Comparison of ENCODE assay signal across 37 cellular contexts in the genomic region with DNA sequence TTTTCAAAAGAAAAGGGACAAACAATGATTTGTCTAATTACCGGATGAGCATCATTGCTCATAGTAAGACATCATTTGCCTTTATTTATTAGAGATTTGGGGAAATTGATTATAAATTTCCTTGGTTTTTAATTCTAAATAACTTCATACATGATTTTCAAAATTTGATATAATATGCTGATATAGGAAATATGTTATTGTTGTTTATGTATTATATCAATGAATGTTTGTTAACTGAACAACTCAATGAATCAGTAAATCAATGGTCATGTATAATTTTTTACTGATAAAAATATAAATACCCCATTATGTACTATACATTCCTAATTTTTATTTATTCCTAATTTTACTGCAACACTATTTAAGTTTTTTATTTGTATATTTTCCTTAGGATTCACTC.
"Had no signal": no experiment of that assay in that cellular context is flagged by ENCODE, and none has a peak within 500 bp of the region (broad histone marks: within the 10 kb centered on the region; RNA-seq: fewer than 3 reads in every experiment).

No MANE protein-coding gene starts in this region.

- H3K36me3 ChIP-seq: ascending aorta, cardiac muscle cell had no signal

- H3K27me3 ChIP-seq: ascending aorta, cardiac muscle cell had no signal

- H3K4me1 Mint-ChIP-seq: activated B cell treated with CpG ODN at 0.5 μM for 24 hours; activated CD4-positive, alpha-beta T cell treated with anti-CD3 and anti-CD28 coated beads, Interleukin-2, amount 10 ng/mL, durations not matched to agents 24 days and 14 days; activated naive CD4-positive, alpha-beta T cell treated with anti-CD3 and anti-CD28 coated beads, Interleukin-2, amount 10 ng/mL, durations not matched to agents 7 days and 5 days; activated naive CD4-positive, alpha-beta T cell treated with anti-CD3 and anti-CD28 coated beads, Interleukin-2, amount 50 U/mL, for 24 hours; activated naive CD8-positive, alpha-beta T cell treated with anti-CD3 and anti-CD28 coated beads, Interleukin-2, amount 10 ng/mL, durations not matched to agents 7 days and 5 days; activated naive CD8-positive, alpha-beta T cell treated with anti-CD3 and anti-CD28 coated beads, Interleukin-2, amount 50 U/mL, for 24 hours; central memory CD8-positive, alpha-beta T cell had no signal

- H3K4me1 ChIP-seq: ascending aorta had no signal

- ATAC-seq: activated CD8-positive, alpha-beta T cell treated with anti-CD3 and anti-CD28 coated beads for 36 hours; activated naive CD8-positive, alpha-beta T cell treated with anti-CD3 and anti-CD28 coated beads, Interleukin-2, amount 50 U/mL, for 24 hours had no signal

- DNase-seq: activated B cell treated with CpG ODN at 0.5 μM for 24 hours; activated CD4-positive, alpha-beta memory T cell treated with anti-CD3 and anti-CD28 coated beads for 36 hours; activated CD4-positive, alpha-beta T cell treated with anti-CD3 and anti-CD28 coated beads for 4 hours; activated CD4-positive, alpha-beta T cell treated with anti-CD3 and anti-CD28 coated beads, Interleukin-2, amount 10 ng/mL, durations not matched to agents 24 days and 14 days; activated CD4-positive, alpha-beta T cell treated with anti-CD3 and anti-CD28 coated beads, Interleukin-2, amount 50 U/mL, for 1 hour; activated CD4-positive, alpha-beta T cell treated with anti-CD3 and anti-CD28 coated beads, Interleukin-2, amount 50 U/mL, for 4 hours; activated CD4-positive, CD25-positive, alpha-beta regulatory T cell treated with anti-CD3 and anti-CD28 coated beads, Interleukin-2, amount 50 U/mL, for 72 hours; activated CD8-positive, alpha-beta memory T cell treated with anti-CD3 and anti-CD28 coated beads, Interleukin-2, amount 50 U/mL, for 4 hours; activated CD8-positive, alpha-beta T cell treated with anti-CD3 and anti-CD28 coated beads for 36 hours; activated effector memory CD4-positive, alpha-beta T cell treated with Interleukin-2 at 50 U/mL for 16 hours; activated gamma-delta T cell; activated naive CD4-positive, alpha-beta T cell treated with anti-CD3 and anti-CD28 coated beads, Interleukin-2, amount 10 ng/mL, durations not matched to agents 7 days and 5 days; activated naive CD4-positive, alpha-beta T cell treated with Interleukin-2 at 50 U/mL for 16 hours; activated naive CD8-positive, alpha-beta T cell treated with anti-CD3 and anti-CD28 coated beads, Interleukin-2, amount 10 ng/mL, durations not matched to agents 7 days and 5 days; activated naive CD8-positive, alpha-beta T cell treated with anti-CD3 and anti-CD28 coated beads, Interleukin-2, amount 50 U/mL, for 24 hours; activated T-cell treated with anti-CD3 and anti-CD28 coated beads for 4 hours; activated T-cell treated with anti-CD3 and anti-CD28 coated beads, Interleukin-2, amount 50 U/mL, for 1 hour; activated T-cell treated with anti-CD3 and anti-CD28 coated beads, Interleukin-2, amount 50 U/mL, for 48 hours; amygdala; anterior cingulate cortex; caudate nucleus; cerebellar nuclear complex; T-helper 1 cell; T-helper 2 cell; T-helper 9 cell had no signal

- H3K4me3 ChIP-seq: ascending aorta, cardiac muscle cell had no signal

- FAIRE-seq: bronchial epithelial cell, TTC549 had no signal

- H3K9me3 Mint-ChIP-seq: activated CD4-positive, alpha-beta memory T cell treated with anti-CD3 and anti-CD28 coated beads for 36 hours; activated CD4-positive, alpha-beta T cell treated with anti-CD3 and anti-CD28 coated beads, Interleukin-2, amount 10 ng/mL, durations not matched to agents 24 days and 14 days; activated naive CD4-positive, alpha-beta T cell treated with anti-CD3 and anti-CD28 coated beads, Interleukin-2, amount 50 U/mL, for 24 hours; activated naive CD8-positive, alpha-beta T cell treated with anti-CD3 and anti-CD28 coated beads, Interleukin-2, amount 50 U/mL, for 24 hours; activated T-helper 2 cell treated with anti-CD3 and anti-CD28 coated beads, Interferon-gamma antibody, Interleukin-2, Interleukin-4, amounts not matched to agents 10 μg/mL and 5 μg/mL and 100 μg/mL, durations not matched to agents 14 hours and 24 hours and 36 hours; brain; T-helper 1 cell treated with Interleukin-12 subunit alpha and Interleukin-12 subunit beta and Interleukin-4 antibody, amounts not matched to agents 30 μg/mL and 1 μg/mL, for 36 hours; T-helper 2 cell treated with Interferon-gamma antibody and Interleukin-4, amounts not matched to agents 5 μg/mL and 100 μg/mL, for 36 hours had no signal

- H3K36me3 Mint-ChIP-seq: activated CD4-positive, alpha-beta memory T cell treated with anti-CD3 and anti-CD28 coated beads for 36 hours; activated naive CD4-positive, alpha-beta T cell treated with anti-CD3 and anti-CD28 coated beads, Interleukin-2, amount 10 ng/mL, durations not matched to agents 7 days and 5 days; activated naive CD4-positive, alpha-beta T cell treated with anti-CD3 and anti-CD28 coated beads, Interleukin-2, amount 50 U/mL, for 24 hours; activated naive CD8-positive, alpha-beta T cell; activated naive CD8-positive, alpha-beta T cell treated with anti-CD3 and anti-CD28 coated beads, Interleukin-2, amount 10 ng/mL, durations not matched to agents 7 days and 5 days; brain had no signal

- H3K9me3 ChIP-seq: ascending aorta had no signal

- H3K27me3 Mint-ChIP-seq: activated B cell treated with CpG ODN at 0.5 μM for 24 hours; activated CD4-positive, alpha-beta memory T cell treated with anti-CD3 and anti-CD28 coated beads for 36 hours; activated CD4-positive, alpha-beta T cell treated with anti-CD3 and anti-CD28 coated beads, Interleukin-2, amount 10 ng/mL, durations not matched to agents 24 days and 14 days; activated CD8-positive, alpha-beta T cell treated with anti-CD3 and anti-CD28 coated beads for 36 hours; activated naive CD4-positive, alpha-beta T cell treated with anti-CD3 and anti-CD28 coated beads, Interleukin-2, amount 10 ng/mL, durations not matched to agents 7 days and 5 days; activated naive CD4-positive, alpha-beta T cell treated with anti-CD3 and anti-CD28 coated beads, Interleukin-2, amount 50 U/mL, for 24 hours; activated naive CD8-positive, alpha-beta T cell; activated naive CD8-positive, alpha-beta T cell treated with anti-CD3 and anti-CD28 coated beads, Interleukin-2, amount 10 ng/mL, durations not matched to agents 7 days and 5 days; activated naive CD8-positive, alpha-beta T cell treated with anti-CD3 and anti-CD28 coated beads, Interleukin-2, amount 50 U/mL, for 24 hours; brain; central memory CD8-positive, alpha-beta T cell had no signal

- H3K27ac ChIP-seq: ascending aorta, cardiac muscle cell, VCaP had no signal

- H3K4me3 Mint-ChIP-seq: activated B cell treated with CpG ODN at 0.5 μM for 24 hours; activated CD4-positive, alpha-beta memory T cell treated with anti-CD3 and anti-CD28 coated beads for 36 hours; activated CD4-positive, alpha-beta T cell treated with anti-CD3 and anti-CD28 coated beads, Interleukin-2, amount 10 ng/mL, durations not matched to agents 24 days and 14 days; activated CD8-positive, alpha-beta T cell treated with anti-CD3 and anti-CD28 coated beads for 36 hours; activated naive CD4-positive, alpha-beta T cell treated with anti-CD3 and anti-CD28 coated beads, Interleukin-2, amount 10 ng/mL, durations not matched to agents 7 days and 5 days; activated naive CD4-positive, alpha-beta T cell treated with anti-CD3 and anti-CD28 coated beads, Interleukin-2, amount 50 U/mL, for 24 hours; activated naive CD8-positive, alpha-beta T cell; activated naive CD8-positive, alpha-beta T cell treated with anti-CD3 and anti-CD28 coated beads, Interleukin-2, amount 10 ng/mL, durations not matched to agents 7 days and 5 days; activated naive CD8-positive, alpha-beta T cell treated with anti-CD3 and anti-CD28 coated beads, Interleukin-2, amount 50 U/mL, for 24 hours; brain; central memory CD8-positive, alpha-beta T cell; T-helper 1 cell treated with Interleukin-12 subunit alpha and Interleukin-12 subunit beta and Interleukin-4 antibody, amounts not matched to agents 30 μg/mL and 1 μg/mL, for 36 hours; T-helper 2 cell treated with Interferon-gamma antibody and Interleukin-4, amounts not matched to agents 5 μg/mL and 100 μg/mL, for 36 hours had no signal
